Comparison of ENCODE assay signal across 19 cellular contexts in genomic region chr7:36667007-36667406, GRCh38. TPM values are rescaled to one million over a fixed set of nuclear protein-coding genes. Genes with fewer than 3 reads are reported as not detected.
A peak's percentile ranks its signal among the peaks of the same experiment; 100 is the strongest.
DNase-seq lines count a peak whose midpoint lies in the region; ATAC-seq and TF ChIP-seq lines count a peak whose summit lies in the region.
"Had no signal": no experiment of that assay in that cellular context is flagged by ENCODE, and none has a peak within 500 bp of the region (broad histone marks: within the 10 kb centered on the region; RNA-seq: fewer than 3 reads in every experiment).

No MANE protein-coding gene starts in this region.

- no peak for DNase-seq in activated CD8-positive, alpha-beta T cell treated with anti-CD3 and anti-CD28 coated beads for 36 hours
- no peak for DNase-seq in activated CD8-positive, alpha-beta T cell treated with anti-CD3 and anti-CD28 coated beads, Interleukin-2, amount 10 ng/mL, durations not matched to agents 7 days and 5 days
- DNase-seq in HuH-7 (ENCODE audit: low spot score), result peak; percentile 45
- DNase-seq in natural killer cell, result no peak
- no peak for DNase-seq in CD14-positive monocyte (ENCODE audit: low spot score)
- no peak for DNase-seq in stimulated activated CD4-positive, alpha-beta T cell treated with anti-CD3 and anti-CD28 coated beads, Interleukin-4, amount 100 ng/mL, for 1 hour
- DNase-seq: adrenal gland; dorsolateral prefrontal cortex; MV-4-11; NCI-H446 treated with DMSO at 0.1 percent for 48 hours; NK-92 treated with Interleukin-12 subunit alpha and Interleukin-12 subunit beta, amount 100 ng/mL, for 24 hours; retina; stimulated activated CD8-positive, alpha-beta memory T cell treated with anti-CD3 and anti-CD28 coated beads, Interleukin-4, amount 100 ng/mL, for 48 hours; T1000 had no signal

- peaks cover 57% of the 10 kb centered on the region for H3K4me1 Mint-ChIP-seq in activated CD8-positive, alpha-beta T cell treated with anti-CD3 and anti-CD28 coated beads for 36 hours (ENCODE audit: low read depth)
- peaks cover 30% of the 10 kb centered on the region for H3K4me1 Mint-ChIP-seq in activated CD8-positive, alpha-beta T cell treated with anti-CD3 and anti-CD28 coated beads, Interleukin-2, amount 10 ng/mL, durations not matched to agents 7 days and 5 days (ENCODE audit: low read depth)
- peaks cover 50% of the 10 kb centered on the region for H3K4me1 Mint-ChIP-seq in activated naive CD8-positive, alpha-beta T cell (ENCODE audit: low read depth)
- peaks cover 82 to 86% of the 10 kb centered on the region in 2 donors for H3K4me1 Mint-ChIP-seq in natural killer cell
- H3K4me1 Mint-ChIP-seq in CD14-positive monocyte, result peaks cover 2% of the 10 kb centered on the region
- H3K4me1 Mint-ChIP-seq in stimulated activated memory B cell treated with anti-CD40 and anti-IgM and Interleukin-4, amounts not matched to agents 10 μg/mL and 1 μg/mL and 100 μg/mL, for 72 hours, result peaks cover 5% of the 10 kb centered on the region

- H3K27ac Mint-ChIP-seq in activated CD8-positive, alpha-beta T cell treated with anti-CD3 and anti-CD28 coated beads for 36 hours, result peak overlapping the region; percentile 79
- H3K27ac Mint-ChIP-seq in activated CD8-positive, alpha-beta T cell treated with anti-CD3 and anti-CD28 coated beads, Interleukin-2, amount 10 ng/mL, durations not matched to agents 7 days and 5 days, result no peak overlapping the region
- H3K27ac Mint-ChIP-seq in activated naive CD8-positive, alpha-beta T cell, result peak overlapping the region; percentile 71
- peak overlapping the region; percentile 94 to 99 for H3K27ac Mint-ChIP-seq in natural killer cell
- no peak overlapping the region for H3K27ac Mint-ChIP-seq in CD14-positive monocyte
- no peak overlapping the region for H3K27ac Mint-ChIP-seq in stimulated activated memory B cell treated with anti-CD40 and anti-IgM and Interleukin-4, amounts not matched to agents 10 μg/mL and 1 μg/mL and 100 μg/mL, for 72 hours

- CTCF ChIA-PET in activated CD8-positive, alpha-beta T cell treated with anti-CD3 and anti-CD28 coated beads for 36 hours (lab: Charles Lee), result no interaction called here
- CTCF ChIA-PET in activated CD8-positive, alpha-beta T cell treated with anti-CD3 and anti-CD28 coated beads, Interleukin-2, amount 10 ng/mL, durations not matched to agents 7 days and 5 days (lab: Charles Lee), result no interaction called here

- intact Hi-C loops in activated CD8-positive, alpha-beta T cell treated with anti-CD3 and anti-CD28 coated beads for 36 hours (cut with micrococcal nuclease), result loop anchor here (5.0 kb wide), 1 partner anchor 65 kb away; no protein-coding TSS in a partner anchor
- intact Hi-C loops in natural killer cell (cut with micrococcal nuclease) (no loop called here), CD14-positive monocyte (cut with micrococcal nuclease) (no loop called here)

- no peaks in the 10 kb centered on the region for H3K27me3 Mint-ChIP-seq in activated CD8-positive, alpha-beta T cell treated with anti-CD3 and anti-CD28 coated beads for 36 hours
- no peaks in the 10 kb centered on the region for H3K27me3 Mint-ChIP-seq in activated CD8-positive, alpha-beta T cell treated with anti-CD3 and anti-CD28 coated beads, Interleukin-2, amount 10 ng/mL, durations not matched to agents 7 days and 5 days (ENCODE audit: low read depth)
- no peaks in the 10 kb centered on the region for H3K27me3 Mint-ChIP-seq in activated naive CD8-positive, alpha-beta T cell
- no peaks in the 10 kb centered on the region for H3K27me3 Mint-ChIP-seq in natural killer cell (ENCODE audit: low read depth in 2 of 2)
- peaks cover 0 to 4% (median 2%) of the 10 kb centered on the region in 3 donors for H3K27me3 Mint-ChIP-seq in CD14-positive monocyte (ENCODE audit: low read depth in 3 of 3)
- no peaks in the 10 kb centered on the region for H3K27me3 Mint-ChIP-seq in stimulated activated memory B cell treated with anti-CD40 and anti-IgM and Interleukin-4, amounts not matched to agents 10 μg/mL and 1 μg/mL and 100 μg/mL, for 72 hours

- no peak overlapping the region for H3K4me3 Mint-ChIP-seq in activated CD8-positive, alpha-beta T cell treated with anti-CD3 and anti-CD28 coated beads for 36 hours
- no peak overlapping the region for H3K4me3 Mint-ChIP-seq in activated CD8-positive, alpha-beta T cell treated with anti-CD3 and anti-CD28 coated beads, Interleukin-2, amount 10 ng/mL, durations not matched to agents 7 days and 5 days
- H3K4me3 Mint-ChIP-seq in activated naive CD8-positive, alpha-beta T cell, result no peak overlapping the region
- no peak overlapping the region for H3K4me3 Mint-ChIP-seq in natural killer cell
- no peak overlapping the region for H3K4me3 Mint-ChIP-seq in CD14-positive monocyte
- no peak overlapping the region for H3K4me3 Mint-ChIP-seq in stimulated activated memory B cell treated with anti-CD40 and anti-IgM and Interleukin-4, amounts not matched to agents 10 μg/mL and 1 μg/mL and 100 μg/mL, for 72 hours

- H3K9me3 Mint-ChIP-seq in activated CD8-positive, alpha-beta T cell treated with anti-CD3 and anti-CD28 coated beads for 36 hours, result peaks cover 2% of the 10 kb centered on the region
- H3K9me3 Mint-ChIP-seq in activated CD8-positive, alpha-beta T cell treated with anti-CD3 and anti-CD28 coated beads, Interleukin-2, amount 10 ng/mL, durations not matched to agents 7 days and 5 days (ENCODE audit: insufficient read depth), result no peaks in the 10 kb centered on the region
- no peaks in the 10 kb centered on the region for H3K9me3 Mint-ChIP-seq in activated naive CD8-positive, alpha-beta T cell (ENCODE audit: low read depth)
- no peaks in the 10 kb centered on the region for H3K9me3 Mint-ChIP-seq in natural killer cell
- no peaks in the 10 kb centered on the region for H3K9me3 Mint-ChIP-seq in CD14-positive monocyte
- H3K9me3 Mint-ChIP-seq in stimulated activated memory B cell treated with anti-CD40 and anti-IgM and Interleukin-4, amounts not matched to agents 10 μg/mL and 1 μg/mL and 100 μg/mL, for 72 hours, result no peaks in the 10 kb centered on the region

- no peak for ATAC-seq in activated CD8-positive, alpha-beta T cell treated with anti-CD3 and anti-CD28 coated beads for 36 hours
- no peak for ATAC-seq in activated CD8-positive, alpha-beta T cell treated with anti-CD3 and anti-CD28 coated beads, Interleukin-2, amount 10 ng/mL, durations not matched to agents 7 days and 5 days
- no peak for ATAC-seq in natural killer cell
- ATAC-seq in stimulated activated memory B cell treated with anti-CD40 and anti-IgM and Interleukin-4, amounts not matched to agents 10 μg/mL and 1 μg/mL and 100 μg/mL, for 72 hours, result no peak
- ATAC-seq: A549; activated CD4-positive, CD25-positive, alpha-beta regulatory T cell treated with anti-CD3 and anti-CD28 coated beads, Interleukin-2, amount 50 U/mL, for 24 hours; gastroesophageal sphincter had no signal

- POLR2A ChIA-PET in activated CD8-positive, alpha-beta T cell treated with anti-CD3 and anti-CD28 coated beads for 36 hours (lab: Charles Lee), result no interaction called here
- POLR2A ChIA-PET in activated CD8-positive, alpha-beta T cell treated with anti-CD3 and anti-CD28 coated beads, Interleukin-2, amount 10 ng/mL, durations not matched to agents 7 days and 5 days (lab: Charles Lee), result no interaction called here

- TF ChIP-seq CTCF in activated CD8-positive, alpha-beta T cell treated with anti-CD3 and anti-CD28 coated beads for 36 hours (IDR thresholded peaks at IDR 0.05), result no peak
- TF ChIP-seq CTCF in natural killer cell (IDR thresholded peaks at IDR 0.05) (no peak), CD14-positive monocyte (IDR thresholded peaks at IDR 0.05) (no peak)

- H3K36me3 Mint-ChIP-seq in activated CD8-positive, alpha-beta T cell treated with anti-CD3 and anti-CD28 coated beads for 36 hours (ENCODE audit: low read depth), result peaks cover 31% of the 10 kb centered on the region
- H3K36me3 Mint-ChIP-seq in activated CD8-positive, alpha-beta T cell treated with anti-CD3 and anti-CD28 coated beads, Interleukin-2, amount 10 ng/mL, durations not matched to agents 7 days and 5 days (ENCODE audit: low read depth), result peaks cover 23% of the 10 kb centered on the region
- peaks cover 5% of the 10 kb centered on the region for H3K36me3 Mint-ChIP-seq in activated naive CD8-positive, alpha-beta T cell
- H3K36me3 Mint-ChIP-seq in natural killer cell, result peaks cover 43% of the 10 kb centered on the region
- peaks cover 80 to 96% of the 10 kb centered on the region in 2 donors for H3K36me3 Mint-ChIP-seq in CD14-positive monocyte
- H3K36me3 Mint-ChIP-seq in stimulated activated memory B cell treated with anti-CD40 and anti-IgM and Interleukin-4, amounts not matched to agents 10 μg/mL and 1 μg/mL and 100 μg/mL, for 72 hours, result no peaks in the 10 kb centered on the region

RNA-seq across cellular contexts. Expression of gene AOAH, which starts 57.3 kb away (rescaled TPM):
- total RNA-seq in activated CD8-positive, alpha-beta T cell treated with anti-CD3 and anti-CD28 coated beads for 36 hours, result 10 to 100 TPM; 10.4 to 17.1 TPM
- total RNA-seq in activated CD8-positive, alpha-beta T cell treated with anti-CD3 and anti-CD28 coated beads, Interleukin-2, amount 10 ng/mL, durations not matched to agents 7 days and 5 days, result 10 to 100 TPM; 17.7 to 18.0 TPM
- 100 to 1,000 TPM; 263 to 403 (median 312) TPM for total RNA-seq in natural killer cell
- 100 to 1,000 TPM; 349 to 467 TPM for polyA plus RNA-seq in CD14-positive monocyte

Comparison
In these comparisons a context has a peak if more than half of its experiments do, and no peak if none do; other contexts are left out.
1. H3K27ac Mint-ChIP-seq: peak in activated CD8-positive, alpha-beta T cell treated with anti-CD3 and anti-CD28 coated beads for 36 hours (single experiment), activated naive CD8-positive, alpha-beta T cell (single experiment) and natural killer cell (2 of 2); none in activated CD8-positive, alpha-beta T cell treated with anti-CD3 and anti-CD28 coated beads, Interleukin-2, amount 10 ng/mL, durations not matched to agents 7 days and 5 days (single experiment), CD14-positive monocyte (0 of 7) and stimulated activated memory B cell treated with anti-CD40 and anti-IgM and Interleukin-4, amounts not matched to agents 10 μg/mL and 1 μg/mL and 100 μg/mL, for 72 hours (single experiment).
2. RNA of gene AOAH, which starts 57.3 kb away (total RNA-seq): 263 to 403 TPM in natural killer cell; 17.7 to 18.0 TPM in activated CD8-positive, alpha-beta T cell treated with anti-CD3 and anti-CD28 coated beads, Interleukin-2, amount 10 ng/mL, durations not matched to agents 7 days and 5 days and 10.4 to 17.1 TPM in activated CD8-positive, alpha-beta T cell treated with anti-CD3 and anti-CD28 coated beads for 36 hours; every median in the first group is over 10 times any median in the second.